15 cellular contexts compared by ENCODE assay signal in genomic region chr1:56438901-56439551, GRCh38.
"Had no signal": no experiment of that assay in that cellular context is flagged by ENCODE, and none has a peak within 500 bp of the region (broad histone marks: within the 10 kb centered on the region; RNA-seq: fewer than 3 reads in every experiment).

No MANE protein-coding gene starts in this region.

- DNase-seq: activated B cell treated with CpG ODN at 0.5 μM for 24 hours; activated CD4-positive, alpha-beta T cell treated with anti-CD3 and anti-CD28 coated beads, Interleukin-2, amount 10 ng/mL, durations not matched to agents 24 days and 14 days; activated CD8-positive, alpha-beta memory T cell treated with anti-CD3 and anti-CD28 coated beads, Interleukin-2, amount 50 U/mL, for 48 hours; activated gamma-delta T cell; activated T-cell treated with anti-CD3 and anti-CD28 coated beads, Interleukin-2, amount 50 U/mL, for 72 hours; effector memory CD8-positive, alpha-beta T cell; gastrocnemius medialis; left lung; ovary; stimulated activated CD4-positive, alpha-beta T cell treated with anti-CD3 and anti-CD28 coated beads, Interleukin-12 subunit alpha, Interleukin-12 subunit beta, amount 100 ng/mL, for 4 hours; stimulated activated CD4-positive, alpha-beta T cell treated with anti-CD3 and anti-CD28 coated beads, Interleukin-2, amount 100 ng/mL, for 24 hours; stomach; T-helper 2 cell had no signal

- H3K36me3 ChIP-seq: gastrocnemius medialis, left lung, ovary, stomach had no signal

- H3K27me3 ChIP-seq: gastrocnemius medialis, left lung, ovary, stomach had no signal

- H3K9me3 ChIP-seq: gastrocnemius medialis, left lung, ovary, stomach had no signal

- H3K4me3 ChIP-seq: gastrocnemius medialis, left lung, ovary, stomach had no signal

- ATAC-seq: activated naive CD4-positive, alpha-beta T cell treated with anti-CD3 and anti-CD28 coated beads, Interleukin-2, amount 50 U/mL, for 72 hours; activated T-cell treated with anti-CD3 and anti-CD28 coated beads, Interleukin-2, amount 50 U/mL, for 72 hours; effector memory CD8-positive, alpha-beta T cell; gastrocnemius medialis had no signal

- H3K27ac ChIP-seq: epithelial cell of prostate, left lung, ovary had no signal
